ENCODE assay signal across 25 cellular contexts in genomic region chr1:34037856-34038255, GRCh38.
A peak's percentile ranks its signal among the peaks of the same experiment; 100 is the strongest.
DNase-seq lines count a peak whose midpoint lies in the region; ATAC-seq, FAIRE-seq and TF ChIP-seq lines count a peak whose summit lies in the region.
"Had no signal": no experiment of that assay in that cellular context is flagged by ENCODE, and none has a peak within 500 bp of the region (broad histone marks: within the 10 kb centered on the region; RNA-seq: fewer than 3 reads in every experiment).

No MANE protein-coding gene starts in this region.

- CTCF ChIA-PET in H1 (lab: Charles Lee; ENCODE audit: partially characterized antibody): interaction anchor here (0.7 to 2.3 kb wide), 12 partner anchors 8 to 142 kb away, joined by 3 to 10 read pairs (median 6); no protein-coding TSS in a partner anchor

- H4K5ac ChIP-seq in H1 (ENCODE audit: insufficient read length, low read depth, low read length): no peak overlapping the region

- H3K4me1 Mint-ChIP-seq in GM23338 (peaks cover 4% of the 10 kb centered on the region; the same call in 2 of the 3 replicates), neural progenitor cell (no peaks in the 10 kb centered on the region)
- H3K4me1 Mint-ChIP-seq: CD14-positive monocyte; CD4-positive, alpha-beta memory T cell had no signal

- no peak overlapping the region for H3K9ac ChIP-seq in H1 (replicated peaks in 1 of 4; ENCODE audit: extremely low read depth in 1 of 4, low read depth in 3 of 4, low read length in 3 of 4)
- H3K9ac ChIP-seq in iPS-20b (ENCODE audit: low read depth, low read length): no peak overlapping the region; the same call in 1 of the 2 replicates
- no peak overlapping the region for H3K9ac ChIP-seq in neural progenitor cell
- H3K9ac ChIP-seq: BLaER1 treated with 17β-estradiol and CSF1 and Interleukin-3, amounts not matched to agents 10 nM and 100 nM; GM23248 had no signal

- no peaks in the 10 kb centered on the region for H3K36me3 Mint-ChIP-seq in GM23338 (ENCODE audit: low read depth)
- no peaks in the 10 kb centered on the region for H3K36me3 Mint-ChIP-seq in neural progenitor cell
- H3K36me3 Mint-ChIP-seq: CD14-positive monocyte; CD4-positive, alpha-beta memory T cell had no signal

- H3K4me2 ChIP-seq in GM23338 (peak overlapping the region; percentile 21), H1 (ENCODE audit: insufficient read depth in 1 of 2, low read depth in 2 of 2, low read length in 2 of 2) (peak overlapping the region; percentile 15 to 21; a peak in 2 of 4 replicates), neural progenitor cell (peak overlapping the region; percentile 25)
- H3K4me2 ChIP-seq: A549 had no signal

- H2BK5ac ChIP-seq in H1 (ENCODE audit: low read depth, low read length): no peak overlapping the region

- H3K4me1 ChIP-seq in GM23338 (ENCODE audit: insufficient read depth): peaks cover 29% of the 10 kb centered on the region
- H3K4me1 ChIP-seq in H1 (replicated peaks in 1 of 4; ENCODE audit: control insufficient read depth in 3 of 4, insufficient read depth in 4 of 4, low read length in 3 of 4): peaks cover 4 to 14% (median 11%) of the 10 kb centered on the region in 4 experiments; a peak in 6 of 7 replicates
- H3K4me1 ChIP-seq in iPS-20b (ENCODE audit: insufficient read depth, low read length): peaks cover 29% of the 10 kb centered on the region
- peaks cover 19% of the 10 kb centered on the region for H3K4me1 ChIP-seq in neural progenitor cell
- H3K4me1 ChIP-seq: A549, BE2C, HAP-1 had no signal

- no peaks in the 10 kb centered on the region for H3K36me3 ChIP-seq in GM23338 (ENCODE audit: insufficient read depth)
- H3K36me3 ChIP-seq in H1 (ENCODE audit: control insufficient read depth in 2 of 4, insufficient read depth in 4 of 4, low read length in 3 of 4): no peaks in the 10 kb centered on the region
- H3K36me3 ChIP-seq in iPS-20b (ENCODE audit: insufficient read depth, low read depth, low read length): no peaks in the 10 kb centered on the region
- H3K36me3 ChIP-seq in neural progenitor cell: no peaks in the 10 kb centered on the region
- H3K36me3 ChIP-seq: BE2C; BLaER1 treated with 17β-estradiol and CSF1 and Interleukin-3, amounts not matched to agents 10 nM and 100 nM; HAP-1 had no signal

- no peak for TF ChIP-seq POLR2A in H1 (IDR thresholded peaks at IDR 0.05; ENCODE audit: control extremely low read depth in 1 of 2, low read depth in 2 of 2, low read length in 2 of 2)

- peak overlapping the region; percentile 66; the same call in 1 of the 2 replicates for H3K27ac ChIP-seq in GM23338 (ENCODE audit: low read depth)
- H3K27ac ChIP-seq in H1 (ENCODE audit: low read depth, low read length): no peak overlapping the region
- no peak overlapping the region for H3K27ac ChIP-seq in iPS-20b (ENCODE audit: low read length)
- no peak overlapping the region for H3K27ac ChIP-seq in neural progenitor cell
- H3K27ac ChIP-seq: A549; BLaER1 treated with 17β-estradiol and CSF1 and Interleukin-3, amounts not matched to agents 10 nM and 100 nM; GM23248 had no signal

- no peak overlapping the region for H4K91ac ChIP-seq in H1 (replicated peaks; ENCODE audit: insufficient read length, low read length)

- ATAC-seq in GM23338: peak; percentile 64
- ATAC-seq: A549 had no signal

- H2AK5ac ChIP-seq in H1 (ENCODE audit: low read depth, low read length): no peak overlapping the region

- H2BK20ac ChIP-seq in H1 (ENCODE audit: low read length): no peak overlapping the region

- POLR2A ChIA-PET in H1 (lab: Charles Lee; ENCODE audit: partially characterized antibody): interaction anchor here (1.3 kb wide), 1 partner anchor 16 kb away, joined by 3 read pairs; no protein-coding TSS in a partner anchor

- H3K4me3 Mint-ChIP-seq in GM23338: no peak overlapping the region
- no peak overlapping the region for H3K4me3 Mint-ChIP-seq in neural progenitor cell
- H3K4me3 Mint-ChIP-seq: CD14-positive monocyte; CD4-positive, alpha-beta memory T cell; HFFc6 had no signal

- H4K20me1 ChIP-seq in GM23338 (replicated peaks; ENCODE audit: insufficient read depth) (peaks cover 11% of the 10 kb centered on the region; the same call in 1 of the 2 replicates), H1 (replicated peaks in 1 of 2; ENCODE audit: control insufficient read depth in 1 of 2, insufficient read depth in 2 of 2, low read length in 2 of 2) (peaks cover 0 to 13% of the 10 kb centered on the region in 2 experiments), neural progenitor cell (ENCODE audit: low read depth) (peaks cover 17% of the 10 kb centered on the region)
- H4K20me1 ChIP-seq: BLaER1 treated with 17β-estradiol and CSF1 and Interleukin-3, amounts not matched to agents 10 nM and 100 nM had no signal

- H3F3A ChIP-seq in GM23338 (replicated peaks; ENCODE audit: low read depth) (no peaks in the 10 kb centered on the region), neural progenitor cell (ENCODE audit: low read depth) (peaks cover 12% of the 10 kb centered on the region)

- no peak overlapping the region for H2BK120ac ChIP-seq in H1 (replicated peaks; ENCODE audit: low read depth, low read length)

- H3K56ac ChIP-seq in H1 (replicated peaks; ENCODE audit: insufficient read length, low read depth, low read length): no peak overlapping the region

- 0 out of 2 replicates have a peak, but pooled peaks cover 3% of the 10 kb centered on the region for H3K9me2 ChIP-seq in GM23338 (ENCODE audit: insufficient read depth)

- TF ChIP-seq CTCF in GM23338 (conservative IDR thresholded peaks at IDR 0.05; ENCODE audit: low read depth in 2 of 2): no peak
- TF ChIP-seq CTCF in H1 (IDR thresholded peaks at IDR 0.05; ENCODE audit: control extremely low read depth in 1 of 3, insufficient read depth in 1 of 3, low read depth in 1 of 3, low read length in 3 of 3): no peak
- no peak for TF ChIP-seq CTCF in neural progenitor cell (IDR thresholded peaks at IDR 0.05)

- H4K8ac ChIP-seq in H1 (ENCODE audit: extremely low read depth, insufficient read depth, low read length): no peak overlapping the region

- H3K79me2 ChIP-seq in GM23338 (replicated peaks; ENCODE audit: insufficient read depth) (peaks cover 50% of the 10 kb centered on the region), H1 (ENCODE audit: control insufficient read depth in 1 of 2, insufficient read depth in 2 of 2, low read length in 2 of 2) (peaks cover 0 to 29% of the 10 kb centered on the region in 2 experiments; a peak in 3 of 4 replicates), neural progenitor cell (ENCODE audit: low read depth) (no peaks in the 10 kb centered on the region)

- no peak overlapping the region for H2BK15ac ChIP-seq in H1 (ENCODE audit: low read length)

- H3K23ac ChIP-seq in H1 (ENCODE audit: insufficient read length): no peak overlapping the region

- H3K9me3 ChIP-seq in H1 (ENCODE audit: insufficient read depth in 2 of 2, low read depth in 1 of 2, low read length in 1 of 2) (no peaks in the 10 kb centered on the region), iPS-20b (ENCODE audit: insufficient read depth, low read depth, low read length) (no peaks in the 10 kb centered on the region), neural progenitor cell (ENCODE audit: low read depth) (no peaks in the 10 kb centered on the region)
- H3K9me3 ChIP-seq: A549; BE2C; BLaER1 treated with 17β-estradiol and CSF1 and Interleukin-3, amounts not matched to agents 10 nM and 100 nM; HAP-1 had no signal

- no peaks in the 10 kb centered on the region for H3K27me3 Mint-ChIP-seq in GM23338 (ENCODE audit: insufficient read depth, low read depth, poor library complexity)
- H3K27me3 Mint-ChIP-seq in neural progenitor cell (ENCODE audit: insufficient read depth, low read depth): no peaks in the 10 kb centered on the region

- DNase-seq in GM23338 (ENCODE audit: low spot score) (peak; percentile 52), H1 (ENCODE audit: low read depth in 1 of 2, low spot score in 2 of 2) (no peak), neural progenitor cell (ENCODE audit: low spot score) (no peak), NCI-H446 treated with DMSO at 0.1 percent for 48 hours (lab: John Stamatoyannopoulos, UW) (no peak), islet precursor cell (no peak), SK-N-DZ (ENCODE audit: low spot score) (no peak)
- DNase-seq: 8988T; ACHN; AML-193; BE2C; Calu3; CD4-positive, alpha-beta memory T cell; COR-L47; DMS53; DMS79 treated with DMSO at 0.1 percent for 48 hours; GF-D8; GM23248; HFFc6 had no signal

- H3K27me3 ChIP-seq in GM23338 (ENCODE audit: insufficient read depth): no peaks in the 10 kb centered on the region
- no peaks in the 10 kb centered on the region for H3K27me3 ChIP-seq in H1 (replicated peaks in 1 of 4; ENCODE audit: control insufficient read depth in 3 of 4, extremely low read depth in 1 of 4, insufficient read depth in 3 of 4, low read length in 3 of 4)
- no peaks in the 10 kb centered on the region for H3K27me3 ChIP-seq in iPS-20b (ENCODE audit: insufficient read depth, low read length)
- no peaks in the 10 kb centered on the region for H3K27me3 ChIP-seq in neural progenitor cell
- H3K27me3 ChIP-seq: BE2C; BLaER1 treated with 17β-estradiol and CSF1 and Interleukin-3, amounts not matched to agents 10 nM and 100 nM had no signal

- no peaks in the 10 kb centered on the region for H3K9me3 Mint-ChIP-seq in GM23338
- no peaks in the 10 kb centered on the region for H3K9me3 Mint-ChIP-seq in neural progenitor cell
- H3K9me3 Mint-ChIP-seq: CD14-positive monocyte; CD4-positive, alpha-beta memory T cell; HFFc6 had no signal

- 55% methylated on average over 7 of the region's 7 CpGs; no CpG with 5 or more reads in 1 of the 2 experiments for WGBS in H1 (ENCODE audit: extremely low coverage in 1 of 2, insufficient coverage in 1 of 2, insufficient read length in 1 of 2, insufficient replicate concordance in 2 of 2, low coverage in 1 of 2, low lambda C conversion rate in 2 of 2, missing lambda C conversion rate in 1 of 2), 2 experiments

- no peak overlapping the region for H3K27ac Mint-ChIP-seq in GM23338
- H3K27ac Mint-ChIP-seq in neural progenitor cell: no peak overlapping the region
- H3K27ac Mint-ChIP-seq: CD14-positive monocyte; CD4-positive, alpha-beta memory T cell; HFFc6 had no signal

- peaks cover 5% of the 10 kb centered on the region for H3K79me1 ChIP-seq in H1 (ENCODE audit: low read depth, low read length)

- TF ChIP-seq EP300 in H1 (IDR thresholded peaks at IDR 0.05; ENCODE audit: borderline replicate concordance in 1 of 2, low read depth in 2 of 2, low read length in 2 of 2): no peak

- H2BK12ac ChIP-seq in H1 (ENCODE audit: low read depth, low read length): no peak overlapping the region

- no peak overlapping the region for H3K14ac ChIP-seq in H1 (ENCODE audit: insufficient read length)

- no peak overlapping the region for H3K18ac ChIP-seq in H1 (ENCODE audit: extremely low read depth, low read length)

- no peak overlapping the region for H3K4ac ChIP-seq in H1 (replicated peaks; ENCODE audit: insufficient read length, low read depth, low read length)

- H3K4me3 ChIP-seq in GM23338 (no peak overlapping the region), H1 (ENCODE audit: extremely low read depth in 1 of 4, insufficient read depth in 2 of 4, low read depth in 3 of 4, low read length in 4 of 4) (no peak overlapping the region), iPS-20b (ENCODE audit: low read length) (peak overlapping the region; percentile 14; the same call in 1 of the 2 replicates), neural progenitor cell (no peak overlapping the region)
- H3K4me3 ChIP-seq: A549; BLaER1 treated with 17β-estradiol and CSF1 and Interleukin-3, amounts not matched to agents 10 nM and 100 nM; GM23248; HAP-1 had no signal

- FAIRE-seq in H1 (lab: Jason Lieb, UNC): no peak
- FAIRE-seq: A549, GM12891, H54 had no signal

- no peak for TF ChIP-seq RAD21 in H1 (IDR thresholded peaks at IDR 0.05 in 1 of 2, conservative IDR thresholded peaks at IDR 0.05 in 1 of 2; ENCODE audit: low read depth in 2 of 2, low read length in 2 of 2)

- H2AFZ ChIP-seq in GM23338 (no peak overlapping the region), H1 (ENCODE audit: low read length) (no peak overlapping the region), neural progenitor cell (replicated peaks) (no peak overlapping the region)
- H2AFZ ChIP-seq: GM23248 had no signal

- H3K23me2 ChIP-seq in H1 (ENCODE audit: low read depth, low read length): no peaks in the 10 kb centered on the region
